Comparison of ENCODE assay signal across 8 cellular contexts in the genomic region with DNA sequence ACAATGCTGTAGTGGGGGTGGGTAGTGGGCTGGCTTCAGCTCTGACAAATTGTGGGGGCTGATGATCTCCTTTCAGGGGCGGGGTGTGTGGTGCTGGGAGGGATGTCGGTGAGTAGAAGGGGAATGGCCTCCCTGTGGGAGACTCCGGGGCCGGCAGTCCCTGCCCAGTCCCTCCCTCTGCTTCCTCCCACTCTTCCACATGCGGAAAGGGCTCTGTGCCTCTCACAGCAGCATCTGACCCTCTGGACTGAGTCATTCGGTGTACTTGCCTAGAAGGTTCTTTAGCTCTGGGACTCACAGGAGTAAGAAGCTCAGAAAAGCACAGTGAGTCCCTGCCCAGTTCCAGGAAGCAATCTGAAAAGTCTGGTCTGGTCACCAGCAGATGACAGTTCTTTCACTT. TPM values are rescaled to one million over a fixed set of nuclear protein-coding genes. Genes with fewer than 3 reads are reported as not detected.
DNase-seq lines count a peak whose midpoint lies in the region; ATAC-seq, FAIRE-seq and TF ChIP-seq lines count a peak whose summit lies in the region.

No MANE protein-coding gene starts in this region.

- TF ChIP-seq CTCF in fibroblast of villous mesenchyme (IDR thresholded peaks at IDR 0.05; ENCODE audit: insufficient read depth, low read depth, low read length) (no peak), osteocyte (IDR thresholded peaks at IDR 0.05) (no peak), PC-9 (conservative IDR thresholded peaks at IDR 0.05) (no peak), endothelial cell (IDR thresholded peaks at IDR 0.05; ENCODE audit: unreplicated experiment) (no peak), D721Med (IDR thresholded peaks at IDR 0.05; ENCODE audit: insufficient read depth, missing control alignments) (no peak)

- no peak overlapping the region for H2AFZ ChIP-seq in PC-9

- H3K9me2 ChIP-seq in PC-9 (ENCODE audit: insufficient read depth), result no peaks in the 10 kb centered on the region

- H3K27ac Mint-ChIP-seq in CD4-positive, CD25-positive, alpha-beta regulatory T cell, result peak overlapping the region; percentile 68 to 82 (median 80)
- peak overlapping the region; percentile 22 to 92 for H3K27ac Mint-ChIP-seq in T-cell
- H3K27ac Mint-ChIP-seq in osteocyte (ENCODE audit: unreplicated experiment), result peak overlapping the region; percentile 60
- no peak overlapping the region for H3K27ac Mint-ChIP-seq in endothelial cell (ENCODE audit: unreplicated experiment)

- no peaks in the 10 kb centered on the region; the same call in 1 of the 2 replicates for H3F3A ChIP-seq in PC-9 (ENCODE audit: insufficient read depth, low read depth)

- H3K4me1 Mint-ChIP-seq in CD4-positive, CD25-positive, alpha-beta regulatory T cell, result peaks cover 29 to 59% (median 40%) of the 10 kb centered on the region in 4 donors
- H3K4me1 Mint-ChIP-seq in T-cell (peaks cover 37 to 73% (median 71%) of the 10 kb centered on the region in 3 donors), osteocyte (ENCODE audit: unreplicated experiment) (peaks cover 11% of the 10 kb centered on the region), endothelial cell (ENCODE audit: unreplicated experiment) (peaks cover 3% of the 10 kb centered on the region)

- no peaks in the 10 kb centered on the region for H4K20me1 ChIP-seq in PC-9 (ENCODE audit: insufficient read depth)

- BruUV-seq in PC-9 (replicated peaks; lab: Mats Ljungman, UMichigan), result no TSS peak

- H3K36me3 ChIP-seq in CD4-positive, CD25-positive, alpha-beta regulatory T cell (ENCODE audit: control insufficient read depth, insufficient read depth, low read length), result no peaks in the 10 kb centered on the region
- H3K36me3 ChIP-seq in PC-9 (ENCODE audit: low read depth), result no peaks in the 10 kb centered on the region

- POLR2A ChIA-PET in T-cell (lab: Charles Lee) (no interaction called here), PC-9 (lab: Charles Lee; ENCODE audit: unreplicated experiment) (no interaction called here)

- no peak overlapping the region for H3K27ac ChIP-seq in CD4-positive, CD25-positive, alpha-beta regulatory T cell (ENCODE audit: insufficient read depth, low read length, poor library complexity, severe bottlenecking)
- no peak overlapping the region for H3K27ac ChIP-seq in PC-9

- CTCF ChIA-PET in T-cell (lab: Charles Lee) (no interaction called here), PC-9 (lab: Charles Lee) (no interaction called here)

- H3K9me3 Mint-ChIP-seq in CD4-positive, CD25-positive, alpha-beta regulatory T cell, result peaks cover 0 to 10% (median 2%) of the 10 kb centered on the region in 7 donors
- H3K9me3 Mint-ChIP-seq in T-cell (peaks cover 0 to 8% (median 6%) of the 10 kb centered on the region in 3 donors), osteocyte (ENCODE audit: unreplicated experiment) (peaks cover 2% of the 10 kb centered on the region), endothelial cell (ENCODE audit: unreplicated experiment) (no peaks in the 10 kb centered on the region)

- peak overlapping the region in 1 of 4 donors; percentile 36 for H3K4me3 Mint-ChIP-seq in CD4-positive, CD25-positive, alpha-beta regulatory T cell
- H3K4me3 Mint-ChIP-seq in T-cell, result peak overlapping the region in 1 of 3 donors; percentile 64
- H3K4me3 Mint-ChIP-seq in osteocyte (ENCODE audit: unreplicated experiment), result no peak overlapping the region
- no peak overlapping the region for H3K4me3 Mint-ChIP-seq in endothelial cell (ENCODE audit: unreplicated experiment)

- no peak overlapping the region for H3K4me2 ChIP-seq in PC-9

- H3K27me3 Mint-ChIP-seq in CD4-positive, CD25-positive, alpha-beta regulatory T cell, result no peaks in the 10 kb centered on the region
- H3K27me3 Mint-ChIP-seq in T-cell (no peaks in the 10 kb centered on the region), osteocyte (ENCODE audit: unreplicated experiment) (peaks cover under 1% of the 10 kb centered on the region), endothelial cell (ENCODE audit: unreplicated experiment) (peaks cover 6% of the 10 kb centered on the region)

- peaks cover 3% of the 10 kb centered on the region for H3K36me3 Mint-ChIP-seq in CD4-positive, CD25-positive, alpha-beta regulatory T cell
- H3K36me3 Mint-ChIP-seq in T-cell, result peaks cover 9% of the 10 kb centered on the region
- no peaks in the 10 kb centered on the region for H3K36me3 Mint-ChIP-seq in osteocyte (ENCODE audit: unreplicated experiment)
- peaks cover 2% of the 10 kb centered on the region for H3K36me3 Mint-ChIP-seq in endothelial cell (ENCODE audit: low read depth, unreplicated experiment)

- peaks cover 2 to 4% of the 10 kb centered on the region in 2 experiments for H3K9me3 ChIP-seq in CD4-positive, CD25-positive, alpha-beta regulatory T cell (ENCODE audit: control insufficient read depth in 2 of 2, low read length in 2 of 2)
- H3K9me3 ChIP-seq in PC-9 (ENCODE audit: insufficient read depth, low read depth), result no peaks in the 10 kb centered on the region

- no peak overlapping the region for H3K4me3 ChIP-seq in CD4-positive, CD25-positive, alpha-beta regulatory T cell (ENCODE audit: low read depth, low read length)
- H3K4me3 ChIP-seq in fibroblast of villous mesenchyme (ENCODE audit: low read depth, low read length) (no peak overlapping the region), PC-9 (no peak overlapping the region)

- peaks cover 24% of the 10 kb centered on the region for H3K4me1 ChIP-seq in CD4-positive, CD25-positive, alpha-beta regulatory T cell (ENCODE audit: control insufficient read depth, insufficient read depth, low read length, poor library complexity, severe bottlenecking)
- H3K4me1 ChIP-seq in PC-9 (replicated peaks; ENCODE audit: insufficient read depth), result peaks cover 3% of the 10 kb centered on the region; the same call in 1 of the 2 replicates

- FAIRE-seq in D721Med (lab: Jason Lieb, UNC), result no peak

- DNase-seq in CD4-positive, CD25-positive, alpha-beta regulatory T cell, result peak in 1 of 3 donors; percentile 63
- DNase-seq in T-cell, result no peak
- DNase-seq in fibroblast of villous mesenchyme (ENCODE audit: low read depth), result peak; percentile 77
- DNase-seq in osteocyte (ENCODE audit: extremely low spot score, unreplicated experiment), result no peak
- no peak for DNase-seq in PC-9
- DNase-seq in endothelial cell (ENCODE audit: low spot score), result no peak
- no peak for DNase-seq in D721Med (ENCODE audit: insufficient read length, low spot score)

- intact Hi-C loops in PC-9 (cut with micrococcal nuclease; ENCODE audit: unreplicated experiment), result no loop called here

- no peaks in the 10 kb centered on the region for H3K27me3 ChIP-seq in CD4-positive, CD25-positive, alpha-beta regulatory T cell (ENCODE audit: control insufficient read depth, insufficient read depth, low read length)
- H3K27me3 ChIP-seq in PC-9 (ENCODE audit: insufficient read depth, low read depth), result no peaks in the 10 kb centered on the region

- H3K79me2 ChIP-seq in PC-9 (ENCODE audit: low read depth), result no peaks in the 10 kb centered on the region

- ATAC-seq in CD4-positive, CD25-positive, alpha-beta regulatory T cell (ENCODE audit: low read depth in 2 of 2), result peak in 1 of 2 donors; percentile 17
- ATAC-seq in T-cell (replicated peaks in 1 of 4) (no peak), HG03469 (IDR thresholded peaks at IDR 0.05; ENCODE audit: unreplicated experiment) (no peak)

RNA-seq across cellular contexts. Expression of a gene that starts 14.2 kb away (rescaled TPM):
- total RNA-seq in CD4-positive, CD25-positive, alpha-beta regulatory T cell, result not detected
- under 1 TPM in 3 of 4 donors, not detected in 1; 0.06 to 0.37 (median 0.11) TPM for polyA plus RNA-seq in CD4-positive, CD25-positive, alpha-beta regulatory T cell
- total RNA-seq in T-cell (1 to 10 TPM in 2 of 5 donors, under 1 TPM in 3; 0.16 to 1.3 (median 0.73) TPM), fibroblast of villous mesenchyme (not detected in 2 replicates), osteocyte (not detected in 2 replicates), PC-9 (2021) (not detected in 2 replicates), endothelial cell (ENCODE audit: unreplicated experiment) (not detected)
